Comparison of ENCODE assay signal across 8 cellular contexts in genomic region chr17:76452102-76452645, GRCh38. TPM values are rescaled to one million over a fixed set of nuclear protein-coding genes. Genes with fewer than 3 reads are reported as not detected.
A peak's percentile ranks its signal among the peaks of the same experiment; 100 is the strongest.
DNase-seq lines count a peak whose midpoint lies in the region; ATAC-seq and TF ChIP-seq lines count a peak whose summit lies in the region.

No MANE protein-coding gene starts in this region.

- TF ChIP-seq POLR2A in sigmoid colon (IDR thresholded peaks at IDR 0.05), result no peak

- WGBS in heart right ventricle, 2 donors, result 1% methylated on average over 28 of the region's 28 CpGs
- 2% methylated on average over 28 of the region's 28 CpGs for WGBS in sigmoid colon, 2 donors

- H3K9me3 ChIP-seq in heart right ventricle, result no peaks in the 10 kb centered on the region
- no peaks in the 10 kb centered on the region for H3K9me3 ChIP-seq in sigmoid colon

- H3K36me3 ChIP-seq in heart right ventricle, result no peaks in the 10 kb centered on the region
- no peaks in the 10 kb centered on the region for H3K36me3 ChIP-seq in sigmoid colon

- in situ Hi-C loops in GM13977 (cut with MboI; ENCODE audit: low pct_unique_long_range_greater_than_20kb, low sequenced_read_pairs, unreplicated experiment), result no loop called here

- TF ChIP-seq EP300 in sigmoid colon (IDR thresholded peaks at IDR 0.05), result no peak

- peak overlapping the region; percentile 60 to 95 (median 88) for H3K27ac ChIP-seq in heart right ventricle
- peak overlapping the region; percentile 76 to 85 (median 80) for H3K27ac ChIP-seq in sigmoid colon

- intact Hi-C loops in heart right ventricle (cut with DNase I), result loop anchor here in 5 of 10 donors (2.0 to 5.0 kb wide), 4 partner anchors 31 to 50 kb away; no protein-coding TSS in a partner anchor
- intact Hi-C loops in sigmoid colon (cut with DNase I), result loop anchor here (5.0 kb wide), 1 partner anchor 40 kb away; no protein-coding TSS in a partner anchor

- H3K4me1 ChIP-seq in heart right ventricle, result peaks cover 4 to 51% (median 37%) of the 10 kb centered on the region in 9 donors
- peaks cover 0 to 32% (median 25%) of the 10 kb centered on the region in 4 donors for H3K4me1 ChIP-seq in sigmoid colon

- DNase-seq in GM13977 (ENCODE audit: low spot score), result peak; percentile 56
- DNase-seq in activated CD4-positive, alpha-beta T cell treated with anti-CD3 and anti-CD28 coated beads, Interleukin-2, amount 50 U/mL, for 1 hour, result peak; percentile 8
- no peak for DNase-seq in heart right ventricle
- DNase-seq in sigmoid colon, result no peak
- no peak for DNase-seq in NCI-H345 (lab: John Stamatoyannopoulos, UW)
- DNase-seq in cortex of kidney (lab: John Stamatoyannopoulos, UW), result no peak

- H3K27me3 ChIP-seq in heart right ventricle, result no peaks in the 10 kb centered on the region
- H3K27me3 ChIP-seq in sigmoid colon, result no peaks in the 10 kb centered on the region

- no peak for TF ChIP-seq CTCF in GM13977 (IDR thresholded peaks at IDR 0.05; ENCODE audit: extremely low read depth, insufficient read depth, missing control alignments)
- TF ChIP-seq CTCF in heart right ventricle (IDR thresholded peaks at IDR 0.05), result no peak
- no peak for TF ChIP-seq CTCF in sigmoid colon (IDR thresholded peaks at IDR 0.05)

- H3K4me3 ChIP-seq in heart right ventricle (peak overlapping the region; percentile 70 to 99 (median 93)), sigmoid colon (peak overlapping the region; percentile 55 to 97 (median 83))

- peak; percentile 10 for ATAC-seq in HG03064 (IDR thresholded peaks at IDR 0.05; ENCODE audit: low read depth, unreplicated experiment)
- peak; percentile 33 to 69 (median 44) for ATAC-seq in heart right ventricle
- no peak for ATAC-seq in GM19328 (IDR thresholded peaks at IDR 0.05; ENCODE audit: unreplicated experiment)

RNA-seq across cellular contexts. Expression of gene UBE2O, which starts 0.8 kb away (rescaled TPM):
- total RNA-seq in heart right ventricle (10 to 100 TPM; 31.0 to 39.0 (median 36.9) TPM), sigmoid colon (10 to 100 TPM; 11.0 to 26.3 (median 16.1) TPM)
- polyA plus RNA-seq in heart right ventricle (10 to 100 TPM in 1 of 2 donors, 1 to 10 TPM in 1; 9.1 to 22.5 TPM), sigmoid colon (10 to 100 TPM in 1 of 3 donors, 1 to 10 TPM in 2; 6.2 to 16.1 (median 6.6) TPM)

RNA-seq across cellular contexts. Expression of gene AANAT, which starts 15.2 kb away (rescaled TPM):
- under 1 TPM in 1 of 10 donors, not detected in 9; 0.98 TPM for total RNA-seq in heart right ventricle
- polyA plus RNA-seq in heart right ventricle, result under 1 TPM in 1 of 2 donors, not detected in 1; 0.73 TPM
- not detected for total RNA-seq in sigmoid colon
- under 1 TPM in 1 of 3 donors, not detected in 2; 0.12 TPM for polyA plus RNA-seq in sigmoid colon

RNA-seq across cellular contexts. Expression of gene RHBDF2, which starts 49.0 kb away (rescaled TPM):
- 10 to 100 TPM in 4 of 10 donors, 1 to 10 TPM in 6; 6.5 to 33.1 (median 7.7) TPM for total RNA-seq in heart right ventricle
- polyA plus RNA-seq in heart right ventricle, result 10 to 100 TPM; 13.5 to 27.0 TPM
- 10 to 100 TPM in 3 of 4 donors, 1 to 10 TPM in 1; 7.9 to 27.6 (median 12.5) TPM for total RNA-seq in sigmoid colon
- polyA plus RNA-seq in sigmoid colon, result 10 to 100 TPM in 1 of 3 donors, 1 to 10 TPM in 2; 1.2 to 35.7 (median 5.8) TPM

Comparison
In these comparisons a context has a peak if more than half of its experiments do, and no peak if none do; other contexts are left out.
1. DNase-seq: peak in GM13977 (single experiment) and activated CD4-positive, alpha-beta T cell treated with anti-CD3 and anti-CD28 coated beads, Interleukin-2, amount 50 U/mL, for 1 hour (single experiment); none in heart right ventricle (0 of 2), sigmoid colon (single experiment), NCI-H345 (single experiment) and cortex of kidney (single experiment).